ENCODE assay signal across 1 cellular context in genomic region chr5:111133436-111133751, GRCh38.
TF ChIP-seq lines count a peak whose summit lies in the region.

No MANE protein-coding gene starts in this region.

TF ChIP-seq in GM23338, 12 proteins besides CTCF, POLR2A, EP300 and RAD21 (continued from another document):
- TF ChIP-seq, protein P1, sequence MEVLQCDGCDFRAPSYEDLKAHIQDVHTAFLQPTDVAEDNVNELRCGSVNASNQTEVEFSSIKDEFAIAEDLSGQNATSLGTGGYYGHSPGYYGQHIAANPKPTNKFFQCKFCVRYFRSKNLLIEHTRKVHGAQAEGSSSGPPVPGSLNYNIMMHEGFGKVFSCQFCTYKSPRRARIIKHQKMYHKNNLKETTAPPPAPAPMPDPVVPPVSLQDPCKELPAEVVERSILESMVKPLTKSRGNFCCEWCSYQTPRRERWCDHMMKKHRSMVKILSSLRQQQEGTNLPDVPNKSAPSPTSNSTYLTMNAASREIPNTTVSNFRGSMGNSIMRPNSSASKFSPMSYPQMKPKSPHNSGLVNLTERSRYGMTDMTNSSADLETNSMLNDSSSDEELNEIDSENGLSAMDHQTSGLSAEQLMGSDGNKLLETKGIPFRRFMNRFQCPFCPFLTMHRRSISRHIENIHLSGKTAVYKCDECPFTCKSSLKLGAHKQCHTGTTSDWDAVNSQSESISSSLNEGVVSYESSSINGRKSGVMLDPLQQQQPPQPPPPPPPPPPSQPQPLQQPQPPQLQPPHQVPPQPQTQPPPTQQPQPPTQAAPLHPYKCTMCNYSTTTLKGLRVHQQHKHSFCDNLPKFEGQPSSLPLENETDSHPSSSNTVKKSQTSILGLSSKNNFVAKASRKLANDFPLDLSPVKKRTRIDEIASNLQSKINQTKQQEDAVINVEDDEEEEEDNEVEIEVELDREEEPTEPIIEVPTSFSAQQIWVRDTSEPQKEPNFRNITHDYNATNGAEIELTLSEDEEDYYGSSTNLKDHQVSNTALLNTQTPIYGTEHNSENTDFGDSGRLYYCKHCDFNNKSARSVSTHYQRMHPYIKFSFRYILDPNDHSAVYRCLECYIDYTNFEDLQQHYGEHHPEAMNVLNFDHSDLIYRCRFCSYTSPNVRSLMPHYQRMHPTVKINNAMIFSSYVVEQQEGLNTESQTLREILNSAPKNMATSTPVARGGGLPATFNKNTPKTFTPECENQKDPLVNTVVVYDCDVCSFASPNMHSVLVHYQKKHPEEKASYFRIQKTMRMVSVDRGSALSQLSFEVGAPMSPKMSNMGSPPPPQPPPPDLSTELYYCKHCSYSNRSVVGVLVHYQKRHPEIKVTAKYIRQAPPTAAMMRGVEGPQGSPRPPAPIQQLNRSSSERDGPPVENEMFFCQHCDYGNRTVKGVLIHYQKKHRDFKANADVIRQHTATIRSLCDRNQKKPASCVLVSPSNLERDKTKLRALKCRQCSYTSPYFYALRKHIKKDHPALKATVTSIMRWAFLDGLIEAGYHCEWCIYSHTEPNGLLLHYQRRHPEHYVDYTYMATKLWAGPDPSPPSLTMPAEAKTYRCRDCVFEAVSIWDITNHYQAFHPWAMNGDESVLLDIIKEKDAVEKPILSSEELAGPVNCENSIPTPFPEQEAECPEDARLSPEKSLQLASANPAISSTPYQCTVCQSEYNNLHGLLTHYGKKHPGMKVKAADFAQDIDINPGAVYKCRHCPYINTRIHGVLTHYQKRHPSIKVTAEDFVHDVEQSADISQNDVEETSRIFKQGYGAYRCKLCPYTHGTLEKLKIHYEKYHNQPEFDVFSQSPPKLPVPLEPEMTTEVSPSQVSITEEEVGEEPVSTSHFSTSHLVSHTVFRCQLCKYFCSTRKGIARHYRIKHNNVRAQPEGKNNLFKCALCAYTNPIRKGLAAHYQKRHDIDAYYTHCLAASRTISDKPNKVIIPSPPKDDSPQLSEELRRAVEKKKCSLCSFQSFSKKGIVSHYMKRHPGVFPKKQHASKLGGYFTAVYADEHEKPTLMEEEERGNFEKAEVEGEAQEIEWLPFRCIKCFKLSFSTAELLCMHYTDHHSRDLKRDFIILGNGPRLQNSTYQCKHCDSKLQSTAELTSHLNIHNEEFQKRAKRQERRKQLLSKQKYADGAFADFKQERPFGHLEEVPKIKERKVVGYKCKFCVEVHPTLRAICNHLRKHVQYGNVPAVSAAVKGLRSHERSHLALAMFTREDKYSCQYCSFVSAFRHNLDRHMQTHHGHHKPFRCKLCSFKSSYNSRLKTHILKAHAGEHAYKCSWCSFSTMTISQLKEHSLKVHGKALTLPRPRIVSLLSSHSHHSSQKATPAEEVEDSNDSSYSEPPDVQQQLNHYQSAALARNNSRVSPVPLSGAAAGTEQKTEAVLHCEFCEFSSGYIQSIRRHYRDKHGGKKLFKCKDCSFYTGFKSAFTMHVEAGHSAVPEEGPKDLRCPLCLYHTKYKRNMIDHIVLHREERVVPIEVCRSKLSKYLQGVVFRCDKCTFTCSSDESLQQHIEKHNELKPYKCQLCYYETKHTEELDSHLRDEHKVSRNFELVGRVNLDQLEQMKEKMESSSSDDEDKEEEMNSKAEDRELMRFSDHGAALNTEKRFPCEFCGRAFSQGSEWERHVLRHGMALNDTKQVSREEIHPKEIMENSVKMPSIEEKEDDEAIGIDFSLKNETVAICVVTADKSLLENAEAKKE (CRISPR knock-in tag; IDR thresholded peaks at IDR 0.05), result no peak
- TF ChIP-seq, protein P2, sequence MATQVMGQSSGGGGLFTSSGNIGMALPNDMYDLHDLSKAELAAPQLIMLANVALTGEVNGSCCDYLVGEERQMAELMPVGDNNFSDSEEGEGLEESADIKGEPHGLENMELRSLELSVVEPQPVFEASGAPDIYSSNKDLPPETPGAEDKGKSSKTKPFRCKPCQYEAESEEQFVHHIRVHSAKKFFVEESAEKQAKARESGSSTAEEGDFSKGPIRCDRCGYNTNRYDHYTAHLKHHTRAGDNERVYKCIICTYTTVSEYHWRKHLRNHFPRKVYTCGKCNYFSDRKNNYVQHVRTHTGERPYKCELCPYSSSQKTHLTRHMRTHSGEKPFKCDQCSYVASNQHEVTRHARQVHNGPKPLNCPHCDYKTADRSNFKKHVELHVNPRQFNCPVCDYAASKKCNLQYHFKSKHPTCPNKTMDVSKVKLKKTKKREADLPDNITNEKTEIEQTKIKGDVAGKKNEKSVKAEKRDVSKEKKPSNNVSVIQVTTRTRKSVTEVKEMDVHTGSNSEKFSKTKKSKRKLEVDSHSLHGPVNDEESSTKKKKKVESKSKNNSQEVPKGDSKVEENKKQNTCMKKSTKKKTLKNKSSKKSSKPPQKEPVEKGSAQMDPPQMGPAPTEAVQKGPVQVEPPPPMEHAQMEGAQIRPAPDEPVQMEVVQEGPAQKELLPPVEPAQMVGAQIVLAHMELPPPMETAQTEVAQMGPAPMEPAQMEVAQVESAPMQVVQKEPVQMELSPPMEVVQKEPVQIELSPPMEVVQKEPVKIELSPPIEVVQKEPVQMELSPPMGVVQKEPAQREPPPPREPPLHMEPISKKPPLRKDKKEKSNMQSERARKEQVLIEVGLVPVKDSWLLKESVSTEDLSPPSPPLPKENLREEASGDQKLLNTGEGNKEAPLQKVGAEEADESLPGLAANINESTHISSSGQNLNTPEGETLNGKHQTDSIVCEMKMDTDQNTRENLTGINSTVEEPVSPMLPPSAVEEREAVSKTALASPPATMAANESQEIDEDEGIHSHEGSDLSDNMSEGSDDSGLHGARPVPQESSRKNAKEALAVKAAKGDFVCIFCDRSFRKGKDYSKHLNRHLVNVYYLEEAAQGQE (IDR thresholded peaks at IDR 0.05; ENCODE audit: unreplicated experiment), result no peak
